ENCODE assay signal across 13 cellular contexts in genomic region chr1:186218661-186219352, GRCh38.
DNase-seq lines count a peak whose midpoint lies in the region; ATAC-seq lines count a peak whose summit lies in the region.
"Had no signal": no experiment of that assay in that cellular context is flagged by ENCODE, and none has a peak within 500 bp of the region (broad histone marks: within the 10 kb centered on the region; RNA-seq: fewer than 3 reads in every experiment).

No MANE protein-coding gene starts in this region.

- peak; percentile 73 for DNase-seq in RPMI8226
- DNase-seq in NCI-H2029 treated with DMSO at 0.1 percent for 48 hours (lab: John Stamatoyannopoulos, UW) = no peak
- DNase-seq in stimulated activated naive CD4-positive, alpha-beta T cell (lab: John Stamatoyannopoulos, UW) = no peak
- DNase-seq in activated CD4-positive, alpha-beta memory T cell treated with anti-CD3 and anti-CD28 coated beads for 36 hours = no peak
- DNase-seq: activated CD4-positive, alpha-beta T cell treated with anti-CD3 and anti-CD28 coated beads, Interleukin-2, amount 10 ng/mL, durations not matched to agents 24 days and 14 days; activated gamma-delta T cell; BE2C; stimulated activated CD4-positive, alpha-beta T cell treated with anti-CD3 and anti-CD28 coated beads, Interleukin-15, amount 100 ng/mL, for 24 hours had no signal

- H3K9me3 Mint-ChIP-seq in activated CD4-positive, alpha-beta memory T cell treated with anti-CD3 and anti-CD28 coated beads for 36 hours = no peaks in the 10 kb centered on the region
- H3K9me3 Mint-ChIP-seq: activated CD4-positive, alpha-beta T cell treated with anti-CD3 and anti-CD28 coated beads, Interleukin-2, amount 10 ng/mL, durations not matched to agents 24 days and 14 days had no signal

- ATAC-seq in GM18511 (IDR thresholded peaks at IDR 0.05; ENCODE audit: unreplicated experiment) = peak; percentile 87
- ATAC-seq in GM21447 (IDR thresholded peaks at IDR 0.05; ENCODE audit: unreplicated experiment) = peak; percentile 88
- ATAC-seq in HG03196 (IDR thresholded peaks at IDR 0.05; ENCODE audit: unreplicated experiment) = peak; percentile 65
- ATAC-seq in GM19324 (IDR thresholded peaks at IDR 0.05; ENCODE audit: low FRiP score, unreplicated experiment) = no peak
- ATAC-seq: SK-N-SH treated with all-trans-retinoic acid at 6 μM for 48 hours had no signal

- H3K4me1 Mint-ChIP-seq in activated CD4-positive, alpha-beta memory T cell treated with anti-CD3 and anti-CD28 coated beads for 36 hours (ENCODE audit: low read depth) = no peaks in the 10 kb centered on the region
- H3K4me1 Mint-ChIP-seq: activated CD4-positive, alpha-beta T cell treated with anti-CD3 and anti-CD28 coated beads, Interleukin-2, amount 10 ng/mL, durations not matched to agents 24 days and 14 days had no signal

- H3K27me3 Mint-ChIP-seq in activated CD4-positive, alpha-beta memory T cell treated with anti-CD3 and anti-CD28 coated beads for 36 hours = peaks cover 2% of the 10 kb centered on the region

- H3K36me3 Mint-ChIP-seq in activated CD4-positive, alpha-beta memory T cell treated with anti-CD3 and anti-CD28 coated beads for 36 hours = no peaks in the 10 kb centered on the region

- CTCF ChIA-PET in activated CD4-positive, alpha-beta memory T cell treated with anti-CD3 and anti-CD28 coated beads for 36 hours (lab: Charles Lee) = no interaction called here

- no peak overlapping the region for H3K4me3 Mint-ChIP-seq in activated CD4-positive, alpha-beta memory T cell treated with anti-CD3 and anti-CD28 coated beads for 36 hours
- H3K4me3 Mint-ChIP-seq: activated CD4-positive, alpha-beta T cell treated with anti-CD3 and anti-CD28 coated beads, Interleukin-2, amount 10 ng/mL, durations not matched to agents 24 days and 14 days had no signal

- intact Hi-C loops in activated CD4-positive, alpha-beta memory T cell treated with anti-CD3 and anti-CD28 coated beads for 36 hours (cut with micrococcal nuclease) = no loop called here

- no peak overlapping the region for H3K27ac Mint-ChIP-seq in activated CD4-positive, alpha-beta memory T cell treated with anti-CD3 and anti-CD28 coated beads for 36 hours
- H3K27ac Mint-ChIP-seq: activated CD4-positive, alpha-beta T cell treated with anti-CD3 and anti-CD28 coated beads, Interleukin-2, amount 10 ng/mL, durations not matched to agents 24 days and 14 days had no signal

- POLR2A ChIA-PET in activated CD4-positive, alpha-beta memory T cell treated with anti-CD3 and anti-CD28 coated beads for 36 hours (lab: Charles Lee) = no interaction called here
